11 cellular contexts compared by ENCODE assay signal in genomic region chr4:145954924-145955339, GRCh38. TPM values are rescaled to one million over a fixed set of nuclear protein-coding genes. Genes with fewer than 3 reads are reported as not detected.
DNase-seq lines count a peak whose midpoint lies in the region; ATAC-seq and TF ChIP-seq lines count a peak whose summit lies in the region.
"Had no signal": no experiment of that assay in that cellular context is flagged by ENCODE, and none has a peak within 500 bp of the region (broad histone marks: within the 10 kb centered on the region; RNA-seq: fewer than 3 reads in every experiment).

No MANE protein-coding gene starts in this region.

- ATAC-seq in stimulated activated memory B cell treated with anti-CD40 and anti-IgM and Interleukin-4, amounts not matched to agents 10 μg/mL and 1 μg/mL and 100 μg/mL, for 72 hours, result no peak

- in situ Hi-C loops in Caki2 (cut with HindIII; ENCODE audit: low pct_unique_long_range_greater_than_20kb, low sequenced_read_pairs), result no loop called here
- in situ Hi-C loops in astrocyte of the cerebellum (cut with HindIII; ENCODE audit: low sequenced_read_pairs), result loop anchor here (5.0 kb wide), 1 partner anchor 37 kb away; no protein-coding TSS in a partner anchor

- no peak overlapping the region for H3K4me2 ChIP-seq in OCI-LY7 (ENCODE audit: low read length)

- H3K27me3 Mint-ChIP-seq in stimulated activated memory B cell treated with anti-CD40 and anti-IgM and Interleukin-4, amounts not matched to agents 10 μg/mL and 1 μg/mL and 100 μg/mL, for 72 hours, result no peaks in the 10 kb centered on the region

- H3K9me3 Mint-ChIP-seq in stimulated activated memory B cell treated with anti-CD40 and anti-IgM and Interleukin-4, amounts not matched to agents 10 μg/mL and 1 μg/mL and 100 μg/mL, for 72 hours, result peaks cover 8% of the 10 kb centered on the region
- H3K9me3 Mint-ChIP-seq: neural crest cell had no signal

- no peak for TF ChIP-seq CTCF in LNCaP clone FGC (IDR thresholded peaks at IDR 0.05; ENCODE audit: control insufficient read depth, extremely low read depth, insufficient read depth)
- no peak for TF ChIP-seq CTCF in astrocyte of the cerebellum (IDR thresholded peaks at IDR 0.05; ENCODE audit: low read depth, low read length, missing control alignments)
- no peak for TF ChIP-seq CTCF in OCI-LY7 (conservative IDR thresholded peaks at IDR 0.05; ENCODE audit: low read length)

- peak; percentile 66 for DNase-seq in Caki2 (ENCODE audit: low read depth)
- peak; percentile 58 for DNase-seq in LNCaP clone FGC (ENCODE audit: low read depth)
- peak; percentile 52 for DNase-seq in astrocyte of the cerebellum (ENCODE audit: low read depth)
- DNase-seq in kidney tubule cell (ENCODE audit: low spot score), result peak; percentile 96
- no peak for DNase-seq in OCI-LY7 (ENCODE audit: low spot score)
- no peak for DNase-seq in NCI-H748 treated with DMSO at 0.1 percent for 48 hours (lab: John Stamatoyannopoulos, UW)
- DNase-seq in NOMO-1 treated with dmso at 0.1 percent for 144 hours (lab: John Stamatoyannopoulos, UW; ENCODE audit: unreplicated experiment), result no peak
- DNase-seq: MV-4-11, testis had no signal

- H3K36me3 ChIP-seq in OCI-LY7 (ENCODE audit: insufficient read depth, low read length), result no peaks in the 10 kb centered on the region

- BruUV-seq in OCI-LY7 (replicated peaks; lab: Mats Ljungman, UMichigan), result no TSS peak

- no peaks in the 10 kb centered on the region for H3K9me3 ChIP-seq in OCI-LY7 (ENCODE audit: low read length)
- H3K9me3 ChIP-seq: testis had no signal

- peaks cover 3% of the 10 kb centered on the region for H3K4me1 ChIP-seq in OCI-LY7 (ENCODE audit: insufficient read depth, low read length, poor library complexity, severe bottlenecking)
- H3K4me1 ChIP-seq: testis had no signal

- H3K4me3 Mint-ChIP-seq in stimulated activated memory B cell treated with anti-CD40 and anti-IgM and Interleukin-4, amounts not matched to agents 10 μg/mL and 1 μg/mL and 100 μg/mL, for 72 hours, result no peak overlapping the region
- H3K4me3 Mint-ChIP-seq: neural crest cell had no signal

- no peaks in the 10 kb centered on the region for H3K79me2 ChIP-seq in OCI-LY7 (ENCODE audit: insufficient read depth, low read depth, low read length)

- no peak overlapping the region for H3K4me3 ChIP-seq in LNCaP clone FGC (ENCODE audit: low read depth, low read length)
- H3K4me3 ChIP-seq in astrocyte of the cerebellum (ENCODE audit: low read depth, low read length), result no peak overlapping the region
- H3K4me3 ChIP-seq in OCI-LY7 (ENCODE audit: low read depth, low read length, poor library complexity, severe bottlenecking), result no peak overlapping the region
- H3K4me3 ChIP-seq: testis had no signal

- POLR2A ChIA-PET in OCI-LY7 (lab: Charles Lee), result no interaction called here

- H3K36me3 Mint-ChIP-seq in stimulated activated memory B cell treated with anti-CD40 and anti-IgM and Interleukin-4, amounts not matched to agents 10 μg/mL and 1 μg/mL and 100 μg/mL, for 72 hours, result no peaks in the 10 kb centered on the region

- no peaks in the 10 kb centered on the region for H3K9me2 ChIP-seq in OCI-LY7 (ENCODE audit: insufficient read depth, low read length)

- intact Hi-C loops in OCI-LY7 (cut with micrococcal nuclease; ENCODE audit: unreplicated experiment), result loop anchor here (5.0 kb wide), 2 partner anchors 92 to 222 kb away; partner anchors contain the start of gene LSM6

- H4K20me1 ChIP-seq in OCI-LY7 (ENCODE audit: insufficient read depth, low read length), result no peaks in the 10 kb centered on the region

- no peak overlapping the region for H3K27ac ChIP-seq in OCI-LY7 (ENCODE audit: low read depth, low read length, poor library complexity, severe bottlenecking)
- H3K27ac ChIP-seq: testis had no signal

- H3K4me1 Mint-ChIP-seq in stimulated activated memory B cell treated with anti-CD40 and anti-IgM and Interleukin-4, amounts not matched to agents 10 μg/mL and 1 μg/mL and 100 μg/mL, for 72 hours, result peaks cover 9% of the 10 kb centered on the region
- H3K4me1 Mint-ChIP-seq: neural crest cell had no signal

- no peak overlapping the region for H2AFZ ChIP-seq in OCI-LY7 (ENCODE audit: low read length)

- H3K27ac Mint-ChIP-seq in stimulated activated memory B cell treated with anti-CD40 and anti-IgM and Interleukin-4, amounts not matched to agents 10 μg/mL and 1 μg/mL and 100 μg/mL, for 72 hours, result no peak overlapping the region

- CTCF ChIA-PET in OCI-LY7 (lab: Charles Lee; ENCODE audit: unreplicated experiment), result no interaction called here

RNA-seq across cellular contexts. Expression of gene ZNF827, which starts 16.3 kb away (rescaled TPM):
- 1.8 and 4.6 TPM in 2 replicates for total RNA-seq in Caki2 (2014; rRNA removed; shearing (Covaris generic); ENCODE audit: low replicate concordance)
- 15.1 and 24.6 TPM in 2 replicates for total RNA-seq in OCI-LY7 (2014; rRNA removed; shearing (Covaris generic))
- total RNA-seq in OCI-LY7 (2022), result 39.8 and 42.9 TPM in 2 replicates

Comparison
In these comparisons a context has a peak if more than half of its experiments do, and no peak if none do; other contexts are left out.
1. DNase-seq: peak in Caki2 (single experiment), LNCaP clone FGC (single experiment), astrocyte of the cerebellum (single experiment) and kidney tubule cell (single experiment); none in OCI-LY7 (single experiment), NCI-H748 treated with DMSO at 0.1 percent for 48 hours (single experiment) and NOMO-1 treated with dmso at 0.1 percent for 144 hours (single experiment).